9 cellular contexts compared by ENCODE assay signal in genomic region chr6:103273048-103273447, GRCh38.
DNase-seq lines count a peak whose midpoint lies in the region; ATAC-seq and TF ChIP-seq lines count a peak whose summit lies in the region.
"Had no signal": no experiment of that assay in that cellular context is flagged by ENCODE, and none has a peak within 500 bp of the region (broad histone marks: within the 10 kb centered on the region; RNA-seq: fewer than 3 reads in every experiment).

No MANE protein-coding gene starts in this region.

- no TSS peak for BruUV-seq in A673 (replicated peaks; lab: Mats Ljungman, UMichigan)

- H3K9me3 Mint-ChIP-seq in HFFc6: peaks cover 8% of the 10 kb centered on the region; the same call in 1 of the 2 replicates

- CTCF ChIA-PET in A673 (lab: Charles Lee): interaction anchor here (0.6 kb wide), 1 partner anchor 48 kb away, joined by 7 read pairs; no protein-coding TSS in a partner anchor

- no peak overlapping the region for H3K4me2 ChIP-seq in OCI-LY3 (ENCODE audit: low read length)

- no peaks in the 10 kb centered on the region for H3K27me3 Mint-ChIP-seq in HFFc6 (ENCODE audit: insufficient read depth)

- intact Hi-C loops in A673 (cut with micrococcal nuclease; ENCODE audit: unreplicated experiment): no loop called here

- no peaks in the 10 kb centered on the region for H3K4me1 Mint-ChIP-seq in HFFc6 (ENCODE audit: low read depth)

- no peak overlapping the region for H3K9ac ChIP-seq in OCI-LY3 (ENCODE audit: low read length)

- WGBS in tibial nerve, 2 donors: 30 to 33% methylated on average over 1 of the region's 1 CpG

- H2AFZ ChIP-seq in OCI-LY3 (ENCODE audit: low read depth, low read length): peak overlapping the region; percentile 58; the same call in 1 of the 2 replicates

- H3K9me3 ChIP-seq in A673 (ENCODE audit: low read depth, low read length, poor library complexity, severe bottlenecking) (no peaks in the 10 kb centered on the region), OCI-LY3 (ENCODE audit: insufficient read depth, low read length) (no peaks in the 10 kb centered on the region), tibial nerve (no peaks in the 10 kb centered on the region)

- POLR2A ChIA-PET in A673 (lab: Charles Lee; ENCODE audit: low non-redundant PET): no interaction called here

- no peaks in the 10 kb centered on the region for H3K79me2 ChIP-seq in OCI-LY3 (ENCODE audit: low read length)

- H3K27ac Mint-ChIP-seq in HFFc6: no peak overlapping the region

- no peaks in the 10 kb centered on the region for H3K36me3 Mint-ChIP-seq in HFFc6 (ENCODE audit: low read depth)

- H3K4me1 ChIP-seq in A673 (ENCODE audit: insufficient read depth, low read length, poor library complexity, severe bottlenecking): no peaks in the 10 kb centered on the region
- no peaks in the 10 kb centered on the region for H3K4me1 ChIP-seq in OCI-LY3 (ENCODE audit: low read length)
- no peaks in the 10 kb centered on the region for H3K4me1 ChIP-seq in tibial nerve

- H4K20me1 ChIP-seq in OCI-LY3 (ENCODE audit: insufficient read depth, low read length): no peaks in the 10 kb centered on the region

- no peak for TF ChIP-seq POLR2A in tibial nerve (IDR thresholded peaks at IDR 0.05)

- H3K27ac ChIP-seq in A673 (ENCODE audit: low read depth, low read length, poor library complexity, severe bottlenecking) (no peak overlapping the region), OCI-LY3 (ENCODE audit: low read length) (no peak overlapping the region), tibial nerve (no peak overlapping the region)

- DNase-seq in A673 (ENCODE audit: low spot score) (peak; percentile 67), HFFc6 (no peak), fibroblast of pulmonary artery (ENCODE audit: low read depth) (peak; percentile 1), dermis blood vessel endothelial cell (no peak), tibial nerve (ENCODE audit: low spot score in 2 of 2) (no peak)
- DNase-seq: activated naive CD4-positive, alpha-beta T cell treated with Interleukin-2 at 50 U/mL for 16 hours had no signal

- H3K4me3 Mint-ChIP-seq in HFFc6: no peak overlapping the region

- TF ChIP-seq EP300 in tibial nerve (IDR thresholded peaks at IDR 0.05): no peak

- H3K27me3 ChIP-seq in A673 (replicated peaks; ENCODE audit: insufficient read depth, low read depth, low read length, poor library complexity) (no peaks in the 10 kb centered on the region), OCI-LY3 (ENCODE audit: low read depth, low read length) (no peaks in the 10 kb centered on the region), tibial nerve (no peaks in the 10 kb centered on the region)

- TF ChIP-seq CTCF in A673 (conservative IDR thresholded peaks at IDR 0.05; ENCODE audit: low read depth, low read length) (peak; percentile 65), HFFc6 (IDR thresholded peaks at IDR 0.05) (0 out of 2 replicates have a peak, but pooled peaks have one; percentile 21), OCI-LY3 (IDR thresholded peaks at IDR 0.05; ENCODE audit: low read depth, low read length) (peak; percentile 52), fibroblast of pulmonary artery (IDR thresholded peaks at IDR 0.05; ENCODE audit: low read length, missing control alignments) (peak; percentile 15), tibial nerve (IDR thresholded peaks at IDR 0.05) (peak in 1 of 5 experiments; percentile 17)

- no peak overlapping the region for H3K4me3 ChIP-seq in A673 (ENCODE audit: low read depth, low read length, poor library complexity, severe bottlenecking)
- no peak overlapping the region for H3K4me3 ChIP-seq in OCI-LY3 (ENCODE audit: low read length)
- H3K4me3 ChIP-seq in fibroblast of pulmonary artery (replicated peaks; ENCODE audit: low read depth, low read length): no peak overlapping the region
- H3K4me3 ChIP-seq in tibial nerve: no peak overlapping the region

- no peak for ATAC-seq in GM19467 (IDR thresholded peaks at IDR 0.05; ENCODE audit: unreplicated experiment)
- ATAC-seq in GM21717 (IDR thresholded peaks at IDR 0.05; ENCODE audit: unreplicated experiment): no peak

- H3K36me3 ChIP-seq in A673 (ENCODE audit: insufficient read depth, low read length, poor library complexity, severe bottlenecking) (no peaks in the 10 kb centered on the region), OCI-LY3 (replicated peaks; ENCODE audit: low read depth, low read length) (no peaks in the 10 kb centered on the region), tibial nerve (no peaks in the 10 kb centered on the region)

Comparison
In these comparisons a context has a peak if more than half of its experiments do, and no peak if none do; other contexts are left out.
1. DNase-seq: peak in A673 (single experiment) and fibroblast of pulmonary artery (single experiment); none in HFFc6 (single experiment), dermis blood vessel endothelial cell (single experiment) and tibial nerve (0 of 2).